ENCODE assay signal across 8 cellular contexts in the genomic region with DNA sequence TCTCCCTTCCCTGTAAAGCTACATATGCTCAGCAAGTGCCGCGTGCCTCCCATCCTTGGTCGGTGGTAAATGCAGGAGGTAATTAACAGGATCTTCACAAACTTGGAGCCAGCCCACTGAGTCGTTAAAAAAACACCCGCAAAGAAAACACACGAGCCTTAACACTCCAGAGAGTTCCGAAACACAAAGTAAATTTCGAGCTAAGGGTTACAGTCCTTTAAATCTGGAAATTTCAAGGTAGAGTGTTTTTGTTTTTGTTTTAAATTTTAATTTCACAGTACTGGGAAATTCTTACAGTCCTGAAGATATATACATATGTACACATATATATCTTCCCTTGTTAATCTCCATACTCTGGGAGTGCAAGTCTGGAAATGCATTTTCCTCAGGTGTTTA. TPM values are rescaled to one million over a fixed set of nuclear protein-coding genes. Genes with fewer than 3 reads are reported as not detected.
DNase-seq lines count a peak whose midpoint lies in the region; ATAC-seq, FAIRE-seq and TF ChIP-seq lines count a peak whose summit lies in the region.

No MANE protein-coding gene starts in this region.

- H3K36me3 ChIP-seq in PC-9 (ENCODE audit: low read depth) (no peaks in the 10 kb centered on the region), esophagus squamous epithelium (no peaks in the 10 kb centered on the region), sigmoid colon (no peaks in the 10 kb centered on the region)

- H3K4me1 ChIP-seq in PC-9 (replicated peaks; ENCODE audit: insufficient read depth): peaks cover 24% of the 10 kb centered on the region
- H3K4me1 ChIP-seq in esophagus squamous epithelium: peaks cover 7 to 54% (median 17%) of the 10 kb centered on the region in 3 donors
- H3K4me1 ChIP-seq in sigmoid colon: peaks cover 0 to 43% (median 31%) of the 10 kb centered on the region in 4 donors

- no TSS peak for BruUV-seq in PC-9 (replicated peaks; lab: Mats Ljungman, UMichigan)

- H3K9me3 ChIP-seq in PC-9 (ENCODE audit: insufficient read depth, low read depth) (no peaks in the 10 kb centered on the region), esophagus squamous epithelium (no peaks in the 10 kb centered on the region), sigmoid colon (no peaks in the 10 kb centered on the region)

- peak overlapping the region; percentile 95 for H3K4me3 ChIP-seq in PC-9
- peak overlapping the region; percentile 76 to 99 (median 92) for H3K4me3 ChIP-seq in esophagus squamous epithelium
- peak overlapping the region; percentile 79 to 99 (median 92) for H3K4me3 ChIP-seq in sigmoid colon

- H3K27ac ChIP-seq in PC-9 (peak overlapping the region; percentile 85), esophagus squamous epithelium (peak overlapping the region; percentile 94 to 100 (median 99)), sigmoid colon (peak overlapping the region; percentile 99 to 100 (median 100))

- H3K27me3 ChIP-seq in PC-9 (ENCODE audit: insufficient read depth, low read depth): no peaks in the 10 kb centered on the region
- no peaks in the 10 kb centered on the region for H3K27me3 ChIP-seq in esophagus squamous epithelium
- H3K27me3 ChIP-seq in sigmoid colon: no peaks in the 10 kb centered on the region

- intact Hi-C loops in PC-9 (cut with micrococcal nuclease; ENCODE audit: unreplicated experiment): loop anchor here (5.0 kb wide), 2 partner anchors 242 to 282 kb away; partner anchors contain the start of gene MET
- intact Hi-C loops in esophagus squamous epithelium (cut with DNase I): no loop called here
- intact Hi-C loops in sigmoid colon (cut with DNase I): no loop called here

- CTCF ChIA-PET in PC-9 (lab: Charles Lee): interaction anchor here (0.7 kb wide), 1 partner anchor 30 kb away, joined by 3 read pairs; no protein-coding TSS in a partner anchor

- TF ChIP-seq POLR2A in esophagus squamous epithelium (IDR thresholded peaks at IDR 0.05): no peak
- no peak for TF ChIP-seq POLR2A in sigmoid colon (IDR thresholded peaks at IDR 0.05)

- H3K9me2 ChIP-seq in PC-9 (ENCODE audit: insufficient read depth): no peaks in the 10 kb centered on the region

- 1 to 2% methylated on average over 8 of the region's 8 CpGs for WGBS in esophagus squamous epithelium, 2 donors
- WGBS in sigmoid colon, 2 donors: 1 to 9% methylated on average over 8 of the region's 8 CpGs

- FAIRE-seq in GM19239 (lab: Jason Lieb, UNC): peak; percentile 88

- DNase-seq in GM19239 (ENCODE audit: insufficient read length, low spot score) (no peak), PC-9 (no peak), esophagus squamous epithelium (lab: John Stamatoyannopoulos, UW) (no peak), sigmoid colon (no peak), KBM-7 (no peak), cerebellar nuclear complex (lab: John Stamatoyannopoulos, UW) (no peak)
- no peak for DNase-seq in stimulated activated CD8-positive, alpha-beta memory T cell treated with anti-CD3 and anti-CD28 coated beads, Interleukin-4, amount 100 ng/mL, for 48 hours

- H3F3A ChIP-seq in PC-9 (ENCODE audit: insufficient read depth, low read depth): no peaks in the 10 kb centered on the region

- POLR2A ChIA-PET in PC-9 (lab: Charles Lee; ENCODE audit: unreplicated experiment): interaction anchor here (0.7 kb wide), 2 partner anchors 263 to 600 kb away, joined by 3 read pairs; no protein-coding TSS in a partner anchor

- H2AFZ ChIP-seq in PC-9: peak overlapping the region; percentile 66

- H4K20me1 ChIP-seq in PC-9 (ENCODE audit: insufficient read depth): peaks cover 3% of the 10 kb centered on the region; the same call in 1 of the 2 replicates

- ATAC-seq in GM18519 (IDR thresholded peaks at IDR 0.05; ENCODE audit: low FRiP score, unreplicated experiment): no peak

- in situ Hi-C loops in KBM-7 (cut with MboI; ENCODE audit: low pct_unique_long_range_greater_than_20kb, low sequenced_read_pairs): no loop called here

- TF ChIP-seq EP300 in sigmoid colon (IDR thresholded peaks at IDR 0.05): no peak

- TF ChIP-seq CTCF in PC-9 (conservative IDR thresholded peaks at IDR 0.05): no peak
- TF ChIP-seq CTCF in esophagus squamous epithelium (IDR thresholded peaks at IDR 0.05): no peak
- no peak for TF ChIP-seq CTCF in sigmoid colon (IDR thresholded peaks at IDR 0.05)

- peaks cover 53% of the 10 kb centered on the region for H3K79me2 ChIP-seq in PC-9 (ENCODE audit: low read depth)

- H3K4me2 ChIP-seq in PC-9: peak overlapping the region; percentile 85

RNA-seq across cellular contexts. Expression of gene ST7, which starts 1.1 kb away (rescaled TPM):
- total RNA-seq in PC-9 (2021) (16.3 and 25.8 TPM in 2 replicates), esophagus squamous epithelium (10 to 100 TPM; 12.9 to 18.0 (median 15.3) TPM), sigmoid colon (10 to 100 TPM; 19.0 to 37.7 (median 26.4) TPM)
- polyA plus RNA-seq in sigmoid colon: 1 to 10 TPM; 5.3 to 9.7 (median 6.6) TPM
